In the genomic region with DNA sequence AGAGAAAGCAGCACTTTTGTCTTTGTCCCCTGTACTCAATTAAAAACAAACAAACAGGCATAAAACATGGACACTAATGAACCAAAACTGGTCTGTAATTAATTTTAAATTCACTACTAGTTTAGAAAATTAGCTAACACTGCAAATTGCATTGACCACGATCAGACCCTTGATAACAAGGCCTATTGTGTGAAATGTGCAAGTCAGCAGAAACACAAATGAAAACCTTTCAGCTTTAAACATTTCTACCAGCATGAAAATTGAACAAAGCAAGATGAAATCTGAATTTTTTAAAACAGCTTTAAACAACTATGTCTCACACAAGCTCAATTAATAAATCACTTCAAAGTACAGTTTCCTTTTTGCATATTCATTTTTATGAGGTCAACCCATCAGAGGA, we compare ENCODE assay signal across 32 cellular contexts.
"Had no signal": no experiment of that assay in that cellular context is flagged by ENCODE, and none has a peak within 500 bp of the region (broad histone marks: within the 10 kb centered on the region; RNA-seq: fewer than 3 reads in every experiment).

No MANE protein-coding gene starts in this region.

- H3K9me3 ChIP-seq: body of pancreas, colonic mucosa, gastroesophageal sphincter, suprapubic skin had no signal

- H3K36me3 ChIP-seq: adrenal gland, cardiac muscle cell, colonic mucosa, gastroesophageal sphincter, spleen, suprapubic skin, tibial artery had no signal

- H3K4me3 ChIP-seq: adrenal gland, body of pancreas, cardiac muscle cell, colonic mucosa, gastroesophageal sphincter, spleen, suprapubic skin, tibial artery had no signal

- H3K4me3 Mint-ChIP-seq: activated CD4-positive, alpha-beta memory T cell treated with anti-CD3 and anti-CD28 coated beads for 36 hours; activated CD4-positive, alpha-beta T cell treated with anti-CD3 and anti-CD28 coated beads, Interleukin-2, amount 10 ng/mL, durations not matched to agents 24 days and 14 days; activated naive CD4-positive, alpha-beta T cell treated with anti-CD3 and anti-CD28 coated beads for 36 hours; activated naive CD8-positive, alpha-beta T cell treated with anti-CD3 and anti-CD28 coated beads for 36 hours; activated T-helper 1 cell treated with anti-CD3 and anti-CD28 coated beads, Interleukin-12 subunit alpha, Interleukin-12 subunit beta, Interleukin-2, Interleukin-4 antibody, amounts not matched to agents 30 ng/mL and 10 ng/mL and 1 ng/mL, durations not matched to agents 14 hours and 24 hours and 36 hours; immature natural killer cell; mesothelial cell of epicardium; naive thymus-derived CD4-positive, alpha-beta T cell; neural crest cell had no signal

- H3K4me1 ChIP-seq: adrenal gland, colonic mucosa, gastroesophageal sphincter, spleen, suprapubic skin, tibial artery had no signal

- H3K27ac ChIP-seq: adrenal gland, body of pancreas, cardiac muscle cell, colonic mucosa, gastroesophageal sphincter, spleen, suprapubic skin, tibial artery had no signal

- DNase-seq: activated CD4-positive, alpha-beta memory T cell treated with anti-CD3 and anti-CD28 coated beads for 36 hours; activated CD4-positive, alpha-beta T cell treated with anti-CD3 and anti-CD28 coated beads, Interleukin-2, amount 10 ng/mL, durations not matched to agents 24 days and 14 days; activated CD4-positive, CD25-positive, alpha-beta regulatory T cell treated with anti-CD3 and anti-CD28 coated beads, Interleukin-2, amount 50 U/mL, for 72 hours; activated CD8-positive, alpha-beta memory T cell treated with anti-CD3 and anti-CD28 coated beads, Interleukin-2, amount 50 U/mL, for 4 hours; activated effector memory CD4-positive, alpha-beta T cell treated with anti-CD3 and anti-CD28 coated beads, Interleukin-2, amount 50 U/mL, for 16 hours; activated naive CD4-positive, alpha-beta T cell treated with anti-CD3 and anti-CD28 coated beads for 36 hours; activated naive CD8-positive, alpha-beta T cell treated with anti-CD3 and anti-CD28 coated beads for 36 hours; activated T-cell treated with anti-CD3 and anti-CD28 coated beads, Interleukin-2, amount 50 U/mL, for 1 hour; adrenal gland; aorta; body of pancreas; cerebellar nuclear complex; colonic mucosa; dorsolateral prefrontal cortex; effector memory CD4-positive, alpha-beta T cell; hippocampal formation; immature natural killer cell; kidney; left colon; naive thymus-derived CD4-positive, alpha-beta T cell; nucleus accumbens; posterior cingulate gyrus; right cardiac atrium; spleen; stimulated activated naive CD4-positive, alpha-beta T cell; tibial artery had no signal

- H3K27ac Mint-ChIP-seq: activated CD4-positive, alpha-beta memory T cell treated with anti-CD3 and anti-CD28 coated beads for 36 hours; activated CD4-positive, alpha-beta T cell treated with anti-CD3 and anti-CD28 coated beads, Interleukin-2, amount 10 ng/mL, durations not matched to agents 24 days and 14 days; activated naive CD4-positive, alpha-beta T cell treated with anti-CD3 and anti-CD28 coated beads for 36 hours; activated naive CD8-positive, alpha-beta T cell treated with anti-CD3 and anti-CD28 coated beads for 36 hours; activated T-helper 1 cell treated with anti-CD3 and anti-CD28 coated beads, Interleukin-12 subunit alpha, Interleukin-12 subunit beta, Interleukin-2, Interleukin-4 antibody, amounts not matched to agents 30 ng/mL and 10 ng/mL and 1 ng/mL, durations not matched to agents 14 hours and 24 hours and 36 hours; immature natural killer cell; mesothelial cell of epicardium; naive thymus-derived CD4-positive, alpha-beta T cell had no signal

- H3K36me3 Mint-ChIP-seq: activated CD4-positive, alpha-beta memory T cell treated with anti-CD3 and anti-CD28 coated beads for 36 hours; activated naive CD8-positive, alpha-beta T cell treated with anti-CD3 and anti-CD28 coated beads for 36 hours; immature natural killer cell; mesothelial cell of epicardium had no signal

- H3K27me3 ChIP-seq: adrenal gland, body of pancreas, cardiac muscle cell, colonic mucosa, dorsolateral prefrontal cortex, gastroesophageal sphincter, spleen, suprapubic skin, tibial artery had no signal

- H3K4me1 Mint-ChIP-seq: activated CD4-positive, alpha-beta T cell treated with anti-CD3 and anti-CD28 coated beads, Interleukin-2, amount 10 ng/mL, durations not matched to agents 24 days and 14 days; activated naive CD8-positive, alpha-beta T cell treated with anti-CD3 and anti-CD28 coated beads for 36 hours; immature natural killer cell had no signal
